ENCODE assay signal across 14 cellular contexts in the genomic region with DNA sequence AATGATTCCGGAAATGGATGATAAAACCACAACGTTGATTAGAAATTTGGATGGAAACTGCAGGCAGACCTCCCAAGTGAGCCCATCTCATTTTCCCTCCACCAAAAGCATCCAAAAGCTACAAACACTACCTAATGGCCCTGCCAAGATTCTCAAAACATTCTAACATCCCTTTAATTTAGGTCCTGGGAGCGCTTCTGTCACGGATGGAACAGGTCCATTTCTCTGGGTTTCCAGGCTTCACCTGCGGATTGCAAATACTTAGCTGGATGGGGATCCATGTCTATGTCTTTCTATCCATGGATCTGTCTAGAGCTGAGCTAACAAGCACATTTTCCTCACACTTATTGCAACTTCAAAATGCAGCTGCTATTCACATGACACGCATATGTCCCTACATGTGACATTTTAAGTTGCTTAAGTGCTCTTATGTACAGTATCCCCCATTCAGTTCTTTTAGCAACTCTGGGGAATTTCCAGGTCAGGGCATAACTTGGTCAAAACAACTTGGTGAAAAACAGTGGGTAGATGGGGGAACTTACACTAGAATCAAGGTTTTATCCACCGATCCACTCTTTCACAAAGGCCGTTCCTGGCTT.
DNase-seq lines count a peak whose midpoint lies in the region; ATAC-seq, FAIRE-seq and TF ChIP-seq lines count a peak whose summit lies in the region.
"Had no signal": no experiment of that assay in that cellular context is flagged by ENCODE, and none has a peak within 500 bp of the region (broad histone marks: within the 10 kb centered on the region; RNA-seq: fewer than 3 reads in every experiment).

No MANE protein-coding gene starts in this region.

- H3K4me2 ChIP-seq in astrocyte (ENCODE audit: low read length) = peak overlapping the region; percentile 36
- H3K4me2 ChIP-seq: GM23338 had no signal

- no peak for TF ChIP-seq POLR2A in thyroid gland (IDR thresholded peaks at IDR 0.05)

- peaks cover 87% of the 10 kb centered on the region for H4K20me1 ChIP-seq in astrocyte (ENCODE audit: insufficient read depth, low read length)

- no peaks in the 10 kb centered on the region for H3K27me3 ChIP-seq in astrocyte (ENCODE audit: insufficient read depth, low read length)
- no peaks in the 10 kb centered on the region for H3K27me3 ChIP-seq in mucosa of rectum (ENCODE audit: control insufficient read depth in 2 of 2, insufficient read depth in 2 of 2, low read length in 2 of 2)
- no peaks in the 10 kb centered on the region for H3K27me3 ChIP-seq in thyroid gland

- no peak overlapping the region for H3K4me3 Mint-ChIP-seq in astrocyte (ENCODE audit: unreplicated experiment)
- no peak overlapping the region for H3K4me3 Mint-ChIP-seq in immature natural killer cell
- H3K4me3 Mint-ChIP-seq: activated naive CD8-positive, alpha-beta T cell treated with anti-CD3 and anti-CD28 coated beads, Interleukin-2, amount 50 U/mL, for 24 hours; CD14-positive monocyte; GM23338 had no signal

- H3K4me3 ChIP-seq in astrocyte (ENCODE audit: insufficient read depth, low read depth, low read length) (no peak overlapping the region), mucosa of rectum (ENCODE audit: low read length in 2 of 2) (no peak overlapping the region), thyroid gland (replicated peaks in 1 of 3) (no peak overlapping the region)
- H3K4me3 ChIP-seq: GM23338 had no signal

- intact Hi-C loops in thyroid gland (cut with DNase I) = no loop called here

- peaks cover 32% of the 10 kb centered on the region for H3K36me3 Mint-ChIP-seq in astrocyte (ENCODE audit: low read depth, unreplicated experiment)
- no peaks in the 10 kb centered on the region for H3K36me3 Mint-ChIP-seq in immature natural killer cell
- H3K36me3 Mint-ChIP-seq: CD14-positive monocyte had no signal

- H3K9ac ChIP-seq in astrocyte (ENCODE audit: low read length) = peak overlapping the region; percentile 9
- H3K9ac ChIP-seq in mucosa of rectum (ENCODE audit: low read depth in 1 of 2, low read length in 2 of 2) = no peak overlapping the region

- no peak overlapping the region for H2AFZ ChIP-seq in astrocyte (ENCODE audit: low read depth, low read length)
- H2AFZ ChIP-seq: GM23338 had no signal

- no peaks in the 10 kb centered on the region for H3K27me3 Mint-ChIP-seq in astrocyte (ENCODE audit: low read depth, unreplicated experiment)
- H3K27me3 Mint-ChIP-seq in immature natural killer cell (ENCODE audit: low read depth in 3 of 3) = peaks cover 3 to 14% (median 6%) of the 10 kb centered on the region in 3 donors

- H3K4me1 Mint-ChIP-seq in astrocyte (ENCODE audit: low read depth, unreplicated experiment) = peaks cover 29% of the 10 kb centered on the region
- no peaks in the 10 kb centered on the region for H3K4me1 Mint-ChIP-seq in immature natural killer cell
- H3K4me1 Mint-ChIP-seq: activated naive CD8-positive, alpha-beta T cell treated with anti-CD3 and anti-CD28 coated beads, Interleukin-2, amount 50 U/mL, for 24 hours; CD14-positive monocyte had no signal

- H3K9me3 ChIP-seq in astrocyte (ENCODE audit: insufficient read depth, low read depth, low read length) (no peaks in the 10 kb centered on the region), mucosa of rectum (ENCODE audit: control insufficient read depth in 2 of 2, low read length in 2 of 2) (no peaks in the 10 kb centered on the region), thyroid gland (no peaks in the 10 kb centered on the region)

- ATAC-seq in GM19395 (IDR thresholded peaks at IDR 0.05; ENCODE audit: unreplicated experiment) = no peak
- ATAC-seq: activated naive CD8-positive, alpha-beta T cell treated with anti-CD3 and anti-CD28 coated beads, Interleukin-2, amount 50 U/mL, for 24 hours; GM23338 had no signal

- H3K27ac ChIP-seq in astrocyte (ENCODE audit: low read depth, low read length) (peak overlapping the region; percentile 65), mucosa of rectum (ENCODE audit: low read depth in 2 of 2, low read length in 2 of 2) (peak overlapping the region; percentile 49 to 70), thyroid gland (peak overlapping the region; percentile 30 to 75 (median 62))
- H3K27ac ChIP-seq: HL-60 had no signal

- no peaks in the 10 kb centered on the region for H3K9me3 Mint-ChIP-seq in astrocyte (ENCODE audit: unreplicated experiment)
- H3K9me3 Mint-ChIP-seq in immature natural killer cell = no peaks in the 10 kb centered on the region
- H3K9me3 Mint-ChIP-seq: activated naive CD8-positive, alpha-beta T cell treated with anti-CD3 and anti-CD28 coated beads, Interleukin-2, amount 50 U/mL, for 24 hours; GM23338 had no signal

- DNase-seq in astrocyte (ENCODE audit: low read depth) = no peak
- peak; percentile 53 for DNase-seq in fibroblast of peridontal ligament (ENCODE audit: extremely low read depth)
- DNase-seq in thyroid gland = no peak
- no peak for DNase-seq in activated naive CD4-positive, alpha-beta T cell treated with Interleukin-2 at 50 U/mL for 16 hours
- DNase-seq in COLO829 (ENCODE audit: low spot score) = no peak
- no peak for DNase-seq in immature natural killer cell
- DNase-seq: activated naive CD8-positive, alpha-beta T cell treated with anti-CD3 and anti-CD28 coated beads, Interleukin-2, amount 50 U/mL, for 24 hours; effector CD8-positive, alpha-beta T cell; NCI-H2029 treated with DMSO at 0.1 percent for 48 hours had no signal

- H3K79me2 ChIP-seq in astrocyte (ENCODE audit: insufficient read depth, low read length) = peaks cover 88% of the 10 kb centered on the region

- peaks cover 23% of the 10 kb centered on the region for H3K4me1 ChIP-seq in astrocyte (ENCODE audit: insufficient read depth, low read length)
- H3K4me1 ChIP-seq in mucosa of rectum (ENCODE audit: control insufficient read depth in 2 of 2, insufficient read depth in 2 of 2, low read length in 2 of 2) = peaks cover 0 to 6% of the 10 kb centered on the region in 2 donors
- H3K4me1 ChIP-seq in thyroid gland = peaks cover 6 to 28% of the 10 kb centered on the region in 2 donors

- H3K36me3 ChIP-seq in astrocyte (ENCODE audit: insufficient read depth, low read length) (peaks cover 30% of the 10 kb centered on the region), mucosa of rectum (ENCODE audit: control insufficient read depth in 2 of 2, insufficient read depth in 2 of 2, low read length in 2 of 2) (no peaks in the 10 kb centered on the region), thyroid gland (no peaks in the 10 kb centered on the region)

- TF ChIP-seq CTCF in astrocyte (IDR thresholded peaks at IDR 0.05; ENCODE audit: insufficient read depth, low read depth, low read length) (no peak), thyroid gland (IDR thresholded peaks at IDR 0.05) (no peak)

- 62 to 66% methylated on average over 8 of the region's 8 CpGs for WGBS in thyroid gland, 2 donors

- H3K27ac Mint-ChIP-seq in astrocyte (ENCODE audit: unreplicated experiment) (peak overlapping the region; percentile 34), immature natural killer cell (no peak overlapping the region)
- H3K27ac Mint-ChIP-seq: activated naive CD8-positive, alpha-beta T cell treated with anti-CD3 and anti-CD28 coated beads, Interleukin-2, amount 50 U/mL, for 24 hours; CD14-positive monocyte; GM23338 had no signal

- peak; percentile 5 for FAIRE-seq in astrocyte (lab: Jason Lieb, UNC)
